29 cellular contexts compared by ENCODE assay signal in genomic region chr18:10241571-10241970, GRCh38.
"Had no signal": no experiment of that assay in that cellular context is flagged by ENCODE, and none has a peak within 500 bp of the region (broad histone marks: within the 10 kb centered on the region; RNA-seq: fewer than 3 reads in every experiment).

No MANE protein-coding gene starts in this region.

- H3K4me1 ChIP-seq: colonic mucosa, gastrocnemius medialis, prostate gland had no signal

- H3K9me3 Mint-ChIP-seq: dendritic cell treated with granulocyte-macrophage colony-stimulating factor and Interleukin-4, amounts not matched to agents 40 ng/mL and 50 ng/mL, for 4 days; naive thymus-derived CD4-positive, alpha-beta T cell; nephron progenitor cell; stimulated activated naive CD8-positive, alpha-beta T cell treated with anti-CD3 and anti-CD28 coated beads, Interleukin-15, amount 100 ng/mL, for 72 hours had no signal

- H3K9me3 ChIP-seq: colonic mucosa, esophagus squamous epithelium, gastrocnemius medialis, heart left ventricle, left lung, prostate gland, right atrium auricular region, suprapubic skin, transverse colon, upper lobe of right lung, uterus had no signal

- H3K27me3 Mint-ChIP-seq: stimulated activated naive CD8-positive, alpha-beta T cell treated with anti-CD3 and anti-CD28 coated beads, Interleukin-15, amount 100 ng/mL, for 72 hours had no signal

- DNase-seq: colonic mucosa; effector CD8-positive, alpha-beta T cell; erythroblast; esophagus squamous epithelium; foreskin fibroblast; gastrocnemius medialis; heart left ventricle; hippocampal formation; left cardiac atrium; left lung; mesenchymal stem cell; midbrain; naive thymus-derived CD4-positive, alpha-beta T cell; nephron progenitor cell; nucleus accumbens; stimulated activated CD4-positive, alpha-beta T cell treated with anti-CD3 and anti-CD28 coated beads, Interleukin-12 subunit alpha, Interleukin-12 subunit beta, amount 100 ng/mL, for 4 hours; stimulated activated CD4-positive, alpha-beta T cell treated with anti-CD3 and anti-CD28 coated beads, Interleukin-1b, Interleukin-23, amount 100 ng/mL, for 48 hours; stimulated activated CD4-positive, alpha-beta T cell treated with anti-CD3 and anti-CD28 coated beads, Interleukin-4, amount 100 ng/mL, for 1 hour; stimulated activated CD8-positive, alpha-beta memory T cell treated with anti-CD3 and anti-CD28 coated beads, Interleukin-4, amount 100 ng/mL, for 48 hours; stimulated activated naive CD4-positive, alpha-beta T cell; stimulated activated naive CD8-positive, alpha-beta T cell treated with anti-CD3 and anti-CD28 coated beads, Interleukin-15, amount 100 ng/mL, for 72 hours; transverse colon; upper lobe of right lung; uterus had no signal

- H3K4me3 ChIP-seq: colonic mucosa, esophagus squamous epithelium, gastrocnemius medialis, heart left ventricle, left lung, prostate gland, right atrium auricular region, smooth muscle cell, suprapubic skin, transverse colon, upper lobe of right lung, uterus had no signal

- H3K36me3 ChIP-seq: colonic mucosa, esophagus squamous epithelium, gastrocnemius medialis, heart left ventricle, left lung, prostate gland, right atrium auricular region, suprapubic skin, upper lobe of right lung, uterus had no signal

- H3K36me3 Mint-ChIP-seq: naive thymus-derived CD4-positive, alpha-beta T cell had no signal

- H3K4me1 Mint-ChIP-seq: naive thymus-derived CD4-positive, alpha-beta T cell; stimulated activated naive CD8-positive, alpha-beta T cell treated with anti-CD3 and anti-CD28 coated beads, Interleukin-15, amount 100 ng/mL, for 72 hours had no signal

- H3K27me3 ChIP-seq: colonic mucosa, esophagus squamous epithelium, gastrocnemius medialis, heart left ventricle, left lung, right atrium auricular region, suprapubic skin, transverse colon, upper lobe of right lung, uterus had no signal

- H3K4me3 Mint-ChIP-seq: dendritic cell treated with granulocyte-macrophage colony-stimulating factor and Interleukin-4, amounts not matched to agents 40 ng/mL and 50 ng/mL, for 4 days; naive thymus-derived CD4-positive, alpha-beta T cell; nephron progenitor cell; stimulated activated naive CD8-positive, alpha-beta T cell treated with anti-CD3 and anti-CD28 coated beads, Interleukin-15, amount 100 ng/mL, for 72 hours had no signal

- H3K27ac Mint-ChIP-seq: dendritic cell treated with granulocyte-macrophage colony-stimulating factor and Interleukin-4, amounts not matched to agents 40 ng/mL and 50 ng/mL, for 4 days; naive thymus-derived CD4-positive, alpha-beta T cell; nephron progenitor cell; stimulated activated naive CD8-positive, alpha-beta T cell treated with anti-CD3 and anti-CD28 coated beads, Interleukin-15, amount 100 ng/mL, for 72 hours had no signal
